Comparison of ENCODE assay signal across 8 cellular contexts in genomic region chr13:109790951-109791605, GRCh38. TPM values are rescaled to one million over a fixed set of nuclear protein-coding genes. Genes with fewer than 3 reads are reported as not detected.
A peak's percentile ranks its signal among the peaks of the same experiment; 100 is the strongest.
DNase-seq lines count a peak whose midpoint lies in the region; ATAC-seq and TF ChIP-seq lines count a peak whose summit lies in the region.

No MANE protein-coding gene starts in this region.

- DNase-seq in MCF 10A (ENCODE audit: unreplicated experiment) (peak; percentile 55), breast epithelium (ENCODE audit: low spot score in 2 of 2) (no peak), NCI-H146 treated with DMSO at 0.1 percent for 48 hours (lab: John Stamatoyannopoulos, UW; ENCODE audit: unreplicated experiment) (peak; percentile 68), T-cell (peak in 19 of 34 experiments; percentile 28 to 60 (median 39)), foreskin fibroblast (peak in 1 of 2 donors; percentile 69), type B pancreatic cell (ENCODE audit: extremely low spot score, unreplicated experiment) (no peak), NCI-H446 treated with DMSO at 0.1 percent for 48 hours (lab: John Stamatoyannopoulos, UW) (no peak), NCI-H1048 (lab: John Stamatoyannopoulos, UW) (no peak)

- no peak overlapping the region for H3K27ac Mint-ChIP-seq in MCF 10A (ENCODE audit: low read depth, unreplicated experiment)
- peak overlapping the region; percentile 7 to 46 for H3K27ac Mint-ChIP-seq in T-cell
- H3K27ac Mint-ChIP-seq in type B pancreatic cell = no peak overlapping the region

- H3K4me3 ChIP-seq in breast epithelium = no peak overlapping the region
- no peak overlapping the region for H3K4me3 ChIP-seq in foreskin fibroblast (ENCODE audit: low read depth in 1 of 2, low read length in 2 of 2)

- CTCF ChIA-PET in MCF 10A (lab: Yijun Ruan, JAX) (interaction anchor here (0.6 to 3.0 kb wide), 22 partner anchors 11 to 1052 kb away, joined by 3 to 20 read pairs (median 4); no protein-coding TSS in a partner anchor), T-cell (lab: Charles Lee) (interaction anchor here (0.6 to 1.2 kb wide), 6 partner anchors 11 to 196 kb away, joined by 3 to 5 read pairs (median 3); no protein-coding TSS in a partner anchor)

- H3K27me3 ChIP-seq in breast epithelium = no peaks in the 10 kb centered on the region

- H3K36me3 Mint-ChIP-seq in MCF 10A (ENCODE audit: insufficient read depth, unreplicated experiment) (no peaks in the 10 kb centered on the region), T-cell (no peaks in the 10 kb centered on the region), type B pancreatic cell (no peaks in the 10 kb centered on the region)

- H3K27ac ChIP-seq in breast epithelium = no peak overlapping the region

- intact Hi-C loops in MCF 10A (cut with micrococcal nuclease) (no loop called here), breast epithelium (cut with DNase I; ENCODE audit: low total_unique reads) (no loop called here)

- peaks cover 5% of the 10 kb centered on the region for H3K9me3 Mint-ChIP-seq in MCF 10A (ENCODE audit: unreplicated experiment)
- H3K9me3 Mint-ChIP-seq in T-cell = no peaks in the 10 kb centered on the region
- no peaks in the 10 kb centered on the region for H3K9me3 Mint-ChIP-seq in type B pancreatic cell

- H3K36me3 ChIP-seq in breast epithelium = no peaks in the 10 kb centered on the region

- ATAC-seq in T-cell (replicated peaks in 1 of 4) = peak in 1 of 4 experiments; percentile 6

- H3K9me3 ChIP-seq in breast epithelium = no peaks in the 10 kb centered on the region

- H3K27me3 Mint-ChIP-seq in MCF 10A (ENCODE audit: insufficient read depth, unreplicated experiment) (no peaks in the 10 kb centered on the region), T-cell (peaks cover 9 to 16% of the 10 kb centered on the region in 2 donors), type B pancreatic cell (peaks cover 26% of the 10 kb centered on the region)

- TF ChIP-seq POLR2A in breast epithelium (IDR thresholded peaks at IDR 0.05) = no peak

- H3K4me1 ChIP-seq in breast epithelium = no peaks in the 10 kb centered on the region

- no TSS peak for BruUV-seq in MCF 10A (replicated peaks; lab: Mats Ljungman, UMichigan)

- H3K4me1 Mint-ChIP-seq in MCF 10A (ENCODE audit: insufficient read depth, unreplicated experiment) (peaks cover 29% of the 10 kb centered on the region), T-cell (peaks cover 23 to 35% (median 23%) of the 10 kb centered on the region in 3 donors), type B pancreatic cell (ENCODE audit: unreplicated experiment) (peaks cover 4% of the 10 kb centered on the region)

- peak overlapping the region; percentile 9 for H3K4me3 Mint-ChIP-seq in MCF 10A (ENCODE audit: unreplicated experiment)
- no peak overlapping the region for H3K4me3 Mint-ChIP-seq in T-cell
- H3K4me3 Mint-ChIP-seq in type B pancreatic cell = no peak overlapping the region

- TF ChIP-seq CTCF in MCF 10A (IDR thresholded peaks at IDR 0.05; ENCODE audit: unreplicated experiment) = peak; percentile 16
- no peak for TF ChIP-seq CTCF in breast epithelium (IDR thresholded peaks at IDR 0.05)
- peak; percentile 47 for TF ChIP-seq CTCF in foreskin fibroblast (IDR thresholded peaks at IDR 0.05; ENCODE audit: low read depth, low read length)
- TF ChIP-seq CTCF in type B pancreatic cell (conservative IDR thresholded peaks at IDR 0.05) = peak; percentile 64

- POLR2A ChIA-PET in MCF 10A (lab: Yijun Ruan, JAX) (interaction anchor here (0.8 to 2.4 kb wide), 10 partner anchors 11 to 644 kb away, joined by 3 to 23 read pairs (median 7); no protein-coding TSS in a partner anchor), T-cell (lab: Charles Lee) (no interaction called here)

RNA-seq across cellular contexts. Expression of gene IRS2, which starts 4.7 kb away (rescaled TPM):
- 41.8 and 48.5 TPM in 2 replicates for total RNA-seq in MCF 10A (2022)
- total RNA-seq in breast epithelium = 10 to 100 TPM; 25.8 to 38.2 (median 29.5) TPM
- 10 to 100 TPM; 22.1 to 95.7 (median 25.7) TPM for total RNA-seq in T-cell
- total RNA-seq in type B pancreatic cell (ENCODE audit: low replicate concordance) = 19.4 and 30.1 TPM in 2 replicates

Comparison
In these comparisons a context has a peak if more than half of its experiments do, and no peak if none do; other contexts are left out.
1. DNase-seq: peak in MCF 10A (single experiment), NCI-H146 treated with DMSO at 0.1 percent for 48 hours (single experiment) and T-cell (19 of 34); none in breast epithelium (0 of 2), type B pancreatic cell (single experiment), NCI-H446 treated with DMSO at 0.1 percent for 48 hours (single experiment) and NCI-H1048 (single experiment).
2. CTCF ChIP-seq: peak in MCF 10A (single experiment), foreskin fibroblast (single experiment) and type B pancreatic cell (single experiment); none in breast epithelium (0 of 3).
3. H3K27ac Mint-ChIP-seq: peak in T-cell (2 of 2); none in MCF 10A (single experiment) and type B pancreatic cell (single experiment).